Comparison of ENCODE assay signal across 17 cellular contexts in the genomic region with DNA sequence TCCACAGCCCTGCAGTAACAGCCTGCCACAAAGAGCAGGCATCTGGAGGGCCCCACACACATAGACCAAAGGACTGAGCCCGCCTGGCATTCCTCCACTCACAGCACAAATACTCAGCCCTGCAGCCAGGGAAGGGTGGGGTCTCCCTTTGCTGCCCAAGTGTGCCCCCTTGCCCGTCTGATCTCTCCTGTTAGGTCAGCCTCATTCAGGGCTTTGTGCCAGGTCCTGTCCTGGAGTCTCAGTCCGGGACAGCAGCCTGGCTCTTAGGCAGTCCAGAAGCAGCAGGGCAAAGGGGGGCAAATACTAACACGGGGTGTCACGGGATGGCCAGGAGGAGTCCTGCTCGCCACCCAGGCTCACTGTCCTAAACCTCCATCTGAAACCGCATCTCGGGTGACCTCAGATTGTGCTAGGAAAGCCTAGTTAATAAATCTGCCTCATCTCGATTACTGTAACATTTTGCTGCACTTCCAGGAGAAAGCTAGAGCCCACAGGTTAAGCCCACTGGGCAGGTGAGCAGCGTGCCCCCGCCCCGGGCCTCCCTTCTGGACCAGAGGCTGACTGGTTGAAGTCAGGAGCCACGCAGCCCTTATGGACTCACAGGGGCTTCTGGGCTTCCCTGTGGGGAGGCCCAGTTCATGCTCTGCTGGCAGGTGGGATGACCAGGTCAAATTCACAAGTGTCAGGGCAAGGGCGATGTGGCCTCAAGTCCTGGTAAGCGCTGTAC. TPM values are rescaled to one million over a fixed set of nuclear protein-coding genes. Genes with fewer than 3 reads are reported as not detected.
DNase-seq lines count a peak whose midpoint lies in the region; ATAC-seq, FAIRE-seq and TF ChIP-seq lines count a peak whose summit lies in the region.
"Had no signal": no experiment of that assay in that cellular context is flagged by ENCODE, and none has a peak within 500 bp of the region (broad histone marks: within the 10 kb centered on the region; RNA-seq: fewer than 3 reads in every experiment).

No MANE protein-coding gene starts in this region.

- no peak for TF ChIP-seq RAD21 in K562 (CRISPR knock-in tag; conservative IDR thresholded peaks at IDR 0.05 in 1 of 2, IDR thresholded peaks at IDR 0.05 in 1 of 2)

- CTCF ChIA-PET in K562 (lab: Yijun Ruan, JAX; ENCODE audit: low intra/inter-chr PET ratio): no interaction called here

- H3K9ac ChIP-seq in Karpas-422 (ENCODE audit: low read length) (no peak overlapping the region), K562 (ENCODE audit: insufficient read depth in 1 of 2, low read depth in 2 of 2, low read length in 2 of 2) (peak overlapping the region in 1 of 2 experiments; percentile 28; a peak in 1 of 4 replicates), stomach smooth muscle (ENCODE audit: low read length in 2 of 2) (no peak overlapping the region)

- DNase-seq in Karpas-422 (peak; percentile 41), K562 (ENCODE audit: extremely low read depth in 1 of 4, low spot score in 3 of 4) (no peak), right atrium auricular region (ENCODE audit: low spot score) (no peak), UCSD-AML1 (lab: John Stamatoyannopoulos, UW; ENCODE audit: unreplicated experiment) (no peak), omental fat pad (ENCODE audit: low spot score) (no peak)
- DNase-seq: AML-193, Caco-2, DMS153, IMR-90, NCI-H1105 treated with DMSO at 0.1 percent for 48 hours, NCI-H226, SIG-M5 had no signal

- H4K20me1 ChIP-seq in Karpas-422 (ENCODE audit: insufficient read depth, low read depth, low read length): peaks cover 11% of the 10 kb centered on the region
- H4K20me1 ChIP-seq in K562 (replicated peaks; ENCODE audit: control insufficient read depth, insufficient read depth, low read length): no peaks in the 10 kb centered on the region; the same call in 1 of the 2 replicates

- H3K79me2 ChIP-seq in Karpas-422 (ENCODE audit: low read length) (peaks cover 22% of the 10 kb centered on the region), K562 (ENCODE audit: control insufficient read depth, insufficient read depth, low read length) (peaks cover 29% of the 10 kb centered on the region)

- 71% methylated on average over 14 of the region's 15 CpGs for WGBS in K562 (ENCODE audit: insufficient coverage, low coverage, missing lambda C conversion rate)

- BruUV-seq in K562 (replicated peaks; lab: Mats Ljungman, UMichigan): no TSS peak

- intact Hi-C loops in K562 (cut with micrococcal nuclease): no loop called here

- in situ Hi-C loops in K562 (cut with MboI): loop anchor here (10.0 kb wide), 1 partner anchor 307 kb away; no protein-coding TSS in a partner anchor

- TF ChIP-seq POLR2A in K562 (conservative IDR thresholded peaks at IDR 0.05): no peak

- no peaks in the 10 kb centered on the region for H3K27me3 ChIP-seq in Karpas-422 (ENCODE audit: low read length)
- no peaks in the 10 kb centered on the region for H3K27me3 ChIP-seq in K562 (ENCODE audit: control insufficient read depth in 2 of 2, insufficient read depth in 2 of 2, low read length in 2 of 2)
- no peaks in the 10 kb centered on the region for H3K27me3 ChIP-seq in right atrium auricular region
- H3K27me3 ChIP-seq in stomach smooth muscle (ENCODE audit: control insufficient read depth in 1 of 2, insufficient read depth in 2 of 2, low read length in 2 of 2): no peaks in the 10 kb centered on the region

- no peaks in the 10 kb centered on the region for H3K9me2 ChIP-seq in Karpas-422 (replicated peaks; ENCODE audit: insufficient read depth, low read length)

- H3K9me3 ChIP-seq in Karpas-422 (ENCODE audit: low read length) (no peaks in the 10 kb centered on the region), K562 (replicated peaks; ENCODE audit: control insufficient read depth, insufficient read depth, low read depth, low read length) (no peaks in the 10 kb centered on the region), right atrium auricular region (no peaks in the 10 kb centered on the region), stomach smooth muscle (ENCODE audit: control insufficient read depth in 2 of 2, low read length in 2 of 2) (no peaks in the 10 kb centered on the region)
- H3K9me3 ChIP-seq: Caco-2 had no signal

- FAIRE-seq in K562 (lab: Jason Lieb, UNC): no peak

- ATAC-seq in K562: no peak
- no peak for ATAC-seq in omental fat pad (ENCODE audit: low FRiP score)
- no peak for ATAC-seq in GM19395 (IDR thresholded peaks at IDR 0.05; ENCODE audit: unreplicated experiment)
- ATAC-seq: Panc1 had no signal

- H3K4me3 ChIP-seq in Karpas-422 (ENCODE audit: low read length) (no peak overlapping the region), K562 (no peak overlapping the region), right atrium auricular region (no peak overlapping the region), stomach smooth muscle (ENCODE audit: low read length in 2 of 2) (no peak overlapping the region)

- H2AFZ ChIP-seq in Karpas-422 (ENCODE audit: low read length): no peak overlapping the region
- no peak overlapping the region for H2AFZ ChIP-seq in K562 (ENCODE audit: low read depth, low read length)

- TF ChIP-seq EP300 in K562 (IDR thresholded peaks at IDR 0.05; ENCODE audit: low read length): no peak

- POLR2A ChIA-PET in K562 (lab: Yijun Ruan, JAX): no interaction called here

- no peaks in the 10 kb centered on the region for H3K9me1 ChIP-seq in K562 (ENCODE audit: control insufficient read depth, insufficient read depth, low read length)

- H3K4me1 ChIP-seq in Karpas-422 (ENCODE audit: low read length) (peaks cover 25% of the 10 kb centered on the region), K562 (replicated peaks in 1 of 2; ENCODE audit: control insufficient read depth in 2 of 2, insufficient read depth in 2 of 2, low read length in 2 of 2) (peaks cover 15 to 53% of the 10 kb centered on the region in 2 experiments), right atrium auricular region (peaks cover 0 to 59% of the 10 kb centered on the region in 2 donors), stomach smooth muscle (ENCODE audit: control insufficient read depth, insufficient read depth, low read length) (peaks cover 45% of the 10 kb centered on the region)

- no peak overlapping the region for H3K4me2 ChIP-seq in Karpas-422 (ENCODE audit: low read depth, low read length, poor library complexity, severe bottlenecking)
- no peak overlapping the region for H3K4me2 ChIP-seq in K562 (ENCODE audit: insufficient read depth, low read length)

- TF ChIP-seq CTCF in K562 (IDR thresholded peaks at IDR 0.05 in 2 of 3, conservative IDR thresholded peaks at IDR 0.05 in 1 of 3; ENCODE audit: insufficient read depth in 2 of 3, low read depth in 1 of 3, low read length in 3 of 3): no peak
- no peak for TF ChIP-seq CTCF in right atrium auricular region (IDR thresholded peaks at IDR 0.05)
- no peak for TF ChIP-seq CTCF in omental fat pad (IDR thresholded peaks at IDR 0.05)

- H3K27ac ChIP-seq in Karpas-422 (ENCODE audit: low read length): no peak overlapping the region
- H3K27ac ChIP-seq in K562 (ENCODE audit: extremely low read depth, low read depth, low read length): no peak overlapping the region
- H3K27ac ChIP-seq in right atrium auricular region: peak overlapping the region; percentile 47 to 66
- peak overlapping the region; percentile 18 for H3K27ac ChIP-seq in stomach smooth muscle (ENCODE audit: low read length)

- H3K36me3 ChIP-seq in Karpas-422 (ENCODE audit: insufficient read depth, low read length) (peaks cover 15% of the 10 kb centered on the region), K562 (ENCODE audit: control insufficient read depth, insufficient read depth, low read length) (peaks cover 43% of the 10 kb centered on the region; the same call in 2 of the 3 replicates), right atrium auricular region (peaks cover 15% of the 10 kb centered on the region), stomach smooth muscle (ENCODE audit: control insufficient read depth in 2 of 2, insufficient read depth in 2 of 2, low read length in 2 of 2) (peaks cover 14 to 18% of the 10 kb centered on the region in 2 donors)

RNA-seq across cellular contexts. Expression of gene OGFR, which starts 3.2 kb away (rescaled TPM):
- total RNA-seq in Karpas-422 (2014; rRNA removed; shearing (Covaris generic); ENCODE audit: low replicate concordance): 23.8 and 99.0 TPM in 2 replicates
- 16.5 and 43.5 TPM in 2 replicates for total RNA-seq in K562 (2011; cell fraction: chromatin; rRNA removed; ENCODE audit: low replicate concordance)
- total RNA-seq in K562 (2011; cell fraction: nucleolus; rRNA removed): 33.8 and 38.4 TPM in 2 replicates
- 22.4 and 24.6 TPM in 2 replicates for total RNA-seq in K562 (2011; cell fraction: nucleoplasm; rRNA removed)
- 56.3 and 56.5 TPM in 2 replicates for total RNA-seq in K562 (2014; rRNA removed)
- 8.9 and 10.3 TPM in 2 replicates for total RNA-seq in K562 (2014; rRNA removed; fragmentation: Illumina TruSeq; extraction: Trizol)
- 17.5 and 18.7 TPM in 2 replicates for total RNA-seq in K562 (2015; rRNA removed; fragmentation: Illumina TruSeq; extraction: Trizol)
- 33.1 and 36.5 TPM in 2 replicates for total RNA-seq in K562 (2021)
- 23.3 and 25.4 TPM in 2 replicates for polyA plus RNA-seq in K562 (2011; rRNA removed)
- polyA plus RNA-seq in K562 (2011; cell fraction: cytosol; rRNA removed): 15.8 and 36.7 TPM in 2 replicates
- 32.3 and 48.8 TPM in 2 replicates for polyA plus RNA-seq in K562 (2011; cell fraction: nucleus; rRNA removed)
- polyA plus RNA-seq in K562 (2012): 21.1 and 26.0 TPM in 2 replicates
- 16.6 and 22.0 TPM in 2 replicates for polyA plus RNA-seq in K562 (2014; fragmentation: Illumina TruSeq; extraction: Trizol)
- under 1 TPM; 0.39 TPM for polyA plus RNA-seq in K562 (2014; fragmentation: Nextera tagmentation; extraction: Ambion mirVana)
- 34.2 and 36.7 TPM in 2 replicates for polyA plus RNA-seq in K562 (2014; rRNA removed)
- 17.7 and 23.1 TPM in 2 replicates for polyA minus RNA-seq in K562 (2011; rRNA and poly(A)+ RNA removed)
- 19.9 and 22.3 TPM in 2 replicates for polyA minus RNA-seq in K562 (2011; cell fraction: cytosol; rRNA and poly(A)+ RNA removed)
- 8.8 and 9.7 TPM in 2 replicates for polyA minus RNA-seq in K562 (2011; cell fraction: nucleus; rRNA and poly(A)+ RNA removed)
- total RNA-seq in right atrium auricular region: 10 to 100 TPM; 17.3 to 31.2 TPM
- total RNA-seq in omental fat pad: 10 to 100 TPM; 34.0 to 84.2 (median 52.8) TPM

RNA-seq across cellular contexts. Expression of gene MRGBP, which starts 5.2 kb away (rescaled TPM):
- total RNA-seq in Karpas-422 (2014; rRNA removed; shearing (Covaris generic); ENCODE audit: low replicate concordance): 17.9 and 31.9 TPM in 2 replicates
- 11.0 and 21.6 TPM in 2 replicates for total RNA-seq in K562 (2011; cell fraction: chromatin; rRNA removed; ENCODE audit: low replicate concordance)
- 16.4 and 17.2 TPM in 2 replicates for total RNA-seq in K562 (2011; cell fraction: nucleolus; rRNA removed)
- total RNA-seq in K562 (2011; cell fraction: nucleoplasm; rRNA removed): 12.8 and 15.0 TPM in 2 replicates
- total RNA-seq in K562 (2014; rRNA removed) (31.3 and 37.0 TPM in 2 replicates), K562 (2014; rRNA removed; fragmentation: Illumina TruSeq; extraction: Trizol) (18.1 TPM in 2 replicates), K562 (2015; rRNA removed; fragmentation: Illumina TruSeq; extraction: Trizol) (25.2 and 25.7 TPM in 2 replicates), K562 (2021) (25.1 and 26.1 TPM in 2 replicates), right atrium auricular region (10 to 100 TPM in 1 of 2 donors, 1 to 10 TPM in 1; 8.4 to 11.1 TPM), omental fat pad (10 to 100 TPM in 2 of 4 donors, 1 to 10 TPM in 2; 8.0 to 10.4 (median 9.1) TPM)
- polyA plus RNA-seq in K562 (2011; rRNA removed) (18.7 and 20.7 TPM in 2 replicates), K562 (2014; fragmentation: Illumina TruSeq; extraction: Trizol) (18.4 and 21.0 TPM in 2 replicates), K562 (2014; fragmentation: Nextera tagmentation; extraction: Ambion mirVana) (1 to 10 TPM; 1.9 to 2.8 TPM), K562 (2014; rRNA removed) (26.3 and 26.7 TPM in 2 replicates)
- polyA plus RNA-seq in K562 (2011; cell fraction: cytosol; rRNA removed): 20.8 and 28.5 TPM in 2 replicates
- polyA plus RNA-seq in K562 (2011; cell fraction: nucleus; rRNA removed): 27.0 and 39.1 TPM in 2 replicates
- 14.8 and 21.7 TPM in 2 replicates for polyA plus RNA-seq in K562 (2012)
- polyA minus RNA-seq in K562 (2011; rRNA and poly(A)+ RNA removed): 12.7 and 15.7 TPM in 2 replicates
- 9.6 and 11.5 TPM in 2 replicates for polyA minus RNA-seq in K562 (2011; cell fraction: cytosol; rRNA and poly(A)+ RNA removed)
- polyA minus RNA-seq in K562 (2011; cell fraction: nucleus; rRNA and poly(A)+ RNA removed): 9.4 and 12.2 TPM in 2 replicates

RNA-seq across cellular contexts. Expression of gene COL9A3, which starts 15.4 kb away (rescaled TPM):
- 41.2 and 87.5 TPM in 2 replicates for total RNA-seq in Karpas-422 (2014; rRNA removed; shearing (Covaris generic); ENCODE audit: low replicate concordance)
- 2.5 and 7.3 TPM in 2 replicates for total RNA-seq in K562 (2011; cell fraction: chromatin; rRNA removed; ENCODE audit: low replicate concordance)
- 4.0 and 4.9 TPM in 2 replicates for total RNA-seq in K562 (2011; cell fraction: nucleolus; rRNA removed)
- total RNA-seq in K562 (2011; cell fraction: nucleoplasm; rRNA removed): 2.8 and 4.0 TPM in 2 replicates
- total RNA-seq in K562 (2014; rRNA removed) (0.77 and 1.9 TPM in 2 replicates), K562 (2014; rRNA removed; fragmentation: Illumina TruSeq; extraction: Trizol) (0.18 and 0.51 TPM in 2 replicates), K562 (2015; rRNA removed; fragmentation: Illumina TruSeq; extraction: Trizol) (0.98 and 1.4 TPM in 2 replicates), K562 (2021) (1.3 and 1.7 TPM in 2 replicates), right atrium auricular region (1 to 10 TPM; 4.2 to 5.7 TPM), omental fat pad (1 to 10 TPM; 2.3 to 6.3 (median 3.6) TPM)
- polyA plus RNA-seq in K562 (2011; rRNA removed) (1.3 and 2.5 TPM in 2 replicates), K562 (2014; fragmentation: Illumina TruSeq; extraction: Trizol) (0.48 and 0.76 TPM in 2 replicates), K562 (2014; fragmentation: Nextera tagmentation; extraction: Ambion mirVana) (under 1 TPM in 1 of 2 experiments, not detected in 1; 0.14 TPM), K562 (2014; rRNA removed) (3.0 and 3.6 TPM in 2 replicates)
- 1.7 and 1.9 TPM in 2 replicates for polyA plus RNA-seq in K562 (2011; cell fraction: cytosol; rRNA removed)
- 12.1 and 20.8 TPM in 2 replicates for polyA plus RNA-seq in K562 (2011; cell fraction: nucleus; rRNA removed)
- polyA plus RNA-seq in K562 (2012): 2.0 and 3.0 TPM in 2 replicates
- 0.35 and 0.87 TPM in 2 replicates for polyA minus RNA-seq in K562 (2011; rRNA and poly(A)+ RNA removed)
- 1.3 TPM in 1 of 2 replicates, not detected in the other for polyA minus RNA-seq in K562 (2011; cell fraction: cytosol; rRNA and poly(A)+ RNA removed)
- polyA minus RNA-seq in K562 (2011; cell fraction: nucleus; rRNA and poly(A)+ RNA removed): 1.2 and 2.3 TPM in 2 replicates
- total RNA-seq: H4, LHCN-M2 had no signal

Comparison
In these comparisons a context has a peak if more than half of its experiments do, and no peak if none do; other contexts are left out.
1. H3K27ac ChIP-seq: peak in right atrium auricular region (2 of 2) and stomach smooth muscle (single experiment); none in Karpas-422 (single experiment) and K562 (single experiment).